Comparison of ENCODE assay signal across 10 cellular contexts in genomic region chr1:2429780-2430591, GRCh38.
A peak's percentile ranks its signal among the peaks of the same experiment; 100 is the strongest.
DNase-seq lines count a peak whose midpoint lies in the region; ATAC-seq and TF ChIP-seq lines count a peak whose summit lies in the region.
"Had no signal": no experiment of that assay in that cellular context is flagged by ENCODE, and none has a peak within 500 bp of the region (broad histone marks: within the 10 kb centered on the region; RNA-seq: fewer than 3 reads in every experiment).

No MANE protein-coding gene starts in this region.

- H3K4me3 Mint-ChIP-seq in stimulated activated naive CD8-positive, alpha-beta T cell treated with anti-CD3 and anti-CD28 coated beads, Interleukin-15, amount 100 ng/mL, for 72 hours, result no peak overlapping the region

- no peaks in the 10 kb centered on the region for H3K4me1 Mint-ChIP-seq in stimulated activated naive CD8-positive, alpha-beta T cell treated with anti-CD3 and anti-CD28 coated beads, Interleukin-15, amount 100 ng/mL, for 72 hours

- peak; percentile 43 for DNase-seq in stimulated activated naive CD8-positive, alpha-beta T cell treated with anti-CD3 and anti-CD28 coated beads, Interleukin-15, Interleukin-2, amounts not matched to agents 100 U/mL and 50 U/mL, for 24 hours
- DNase-seq in stimulated activated naive CD8-positive, alpha-beta T cell treated with anti-CD3 and anti-CD28 coated beads, Interleukin-15, amount 100 ng/mL, for 72 hours, result no peak
- peak; percentile 47 for DNase-seq in RPMI8226
- DNase-seq in fibroblast of pulmonary artery (ENCODE audit: low read depth), result no peak
- DNase-seq in NCI-H1105 (lab: John Stamatoyannopoulos, UW), result no peak
- DNase-seq in GM13976 (ENCODE audit: low spot score), result no peak
- DNase-seq: DMS79, NCI-H2029 treated with DMSO at 0.1 percent for 48 hours had no signal

- H3K27ac Mint-ChIP-seq in stimulated activated naive CD8-positive, alpha-beta T cell treated with anti-CD3 and anti-CD28 coated beads, Interleukin-15, amount 100 ng/mL, for 72 hours, result peak overlapping the region in 1 of 2 donors; percentile 33

- TF ChIP-seq CTCF in fibroblast of pulmonary artery (IDR thresholded peaks at IDR 0.05; ENCODE audit: low read length, missing control alignments) (peak; percentile 24), GM13976 (IDR thresholded peaks at IDR 0.05; ENCODE audit: borderline replicate concordance, control extremely low read depth, extremely low read depth, insufficient read depth, missing control alignments) (no peak)

- ATAC-seq in stimulated activated naive CD8-positive, alpha-beta T cell treated with anti-CD3 and anti-CD28 coated beads, Interleukin-15, Interleukin-2, amounts not matched to agents 100 U/mL and 50 U/mL, for 24 hours, result no peak
- no peak for ATAC-seq in stimulated activated naive CD8-positive, alpha-beta T cell treated with anti-CD3 and anti-CD28 coated beads, Interleukin-15, amount 100 ng/mL, for 72 hours
- ATAC-seq in HG02571 (IDR thresholded peaks at IDR 0.05; ENCODE audit: unreplicated experiment), result no peak
- ATAC-seq in HG03460 (IDR thresholded peaks at IDR 0.05; ENCODE audit: unreplicated experiment), result no peak

- H3K27me3 Mint-ChIP-seq in stimulated activated naive CD8-positive, alpha-beta T cell treated with anti-CD3 and anti-CD28 coated beads, Interleukin-15, amount 100 ng/mL, for 72 hours, result no peaks in the 10 kb centered on the region

- in situ Hi-C loops in GM13976 (cut with MboI; ENCODE audit: low sequenced_read_pairs, unreplicated experiment), result no loop called here

- H3K4me3 ChIP-seq in fibroblast of pulmonary artery (replicated peaks; ENCODE audit: low read depth, low read length), result no peak overlapping the region

- peaks cover 4 to 16% of the 10 kb centered on the region in 2 donors for H3K9me3 Mint-ChIP-seq in stimulated activated naive CD8-positive, alpha-beta T cell treated with anti-CD3 and anti-CD28 coated beads, Interleukin-15, amount 100 ng/mL, for 72 hours

Comparison
In these comparisons a context has a peak if more than half of its experiments do, and no peak if none do; other contexts are left out.
1. DNase-seq: peak in stimulated activated naive CD8-positive, alpha-beta T cell treated with anti-CD3 and anti-CD28 coated beads, Interleukin-15, Interleukin-2, amounts not matched to agents 100 U/mL and 50 U/mL, for 24 hours (single experiment) and RPMI8226 (single experiment); none in stimulated activated naive CD8-positive, alpha-beta T cell treated with anti-CD3 and anti-CD28 coated beads, Interleukin-15, amount 100 ng/mL, for 72 hours (0 of 2), fibroblast of pulmonary artery (single experiment), NCI-H1105 (single experiment) and GM13976 (single experiment).